In the genomic region with DNA sequence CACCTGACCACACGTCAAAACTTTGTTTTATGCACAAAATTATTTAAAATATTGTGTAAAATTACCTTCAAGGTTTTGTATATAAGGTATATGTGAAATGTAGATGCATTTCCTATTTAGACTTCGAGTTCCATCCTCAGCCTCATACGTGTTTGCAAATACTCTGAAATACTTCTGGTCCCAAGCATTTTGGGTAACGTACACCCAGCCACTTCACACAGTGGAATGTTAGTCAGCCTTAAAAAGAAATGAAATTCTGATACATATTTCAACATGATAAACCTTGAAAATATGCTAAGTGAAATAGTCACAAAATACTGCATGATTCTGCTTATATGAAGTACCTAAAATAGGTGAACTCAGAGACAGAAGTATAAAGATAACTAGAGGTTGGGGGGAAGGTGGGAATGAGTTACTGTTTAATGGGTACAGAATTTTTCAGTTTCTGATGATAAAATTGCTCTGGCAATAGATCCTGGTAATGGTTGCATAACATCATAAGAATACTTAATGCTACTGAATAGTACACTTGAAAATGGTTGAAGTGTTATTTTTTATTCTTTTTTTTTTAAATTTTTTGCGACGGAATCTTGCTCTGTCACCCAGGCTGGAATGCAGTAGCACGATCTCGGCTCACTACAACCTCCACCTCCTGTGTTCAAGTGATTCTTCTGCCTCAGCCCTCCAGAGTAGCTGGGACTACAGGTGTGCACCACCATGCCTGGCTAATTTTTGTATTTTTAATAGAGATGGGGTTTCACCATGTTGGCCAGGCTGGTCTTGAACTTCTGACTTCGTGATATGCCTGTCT, we compare ENCODE assay signal across 1 cellular context.
TF ChIP-seq lines count a peak whose summit lies in the region.

No MANE protein-coding gene starts in this region.

TF ChIP-seq in HepG2, 621 proteins besides CTCF, POLR2A, EP300 and RAD21:
- TF ChIP-seq POLR2AphosphoS5 (IDR thresholded peaks at IDR 0.05; ENCODE audit: low read depth, low read length) (0 out of 2 replicates have a peak, but pooled peaks have one; percentile 28), POLR2AphosphoS2 (IDR thresholded peaks at IDR 0.05; ENCODE audit: low read depth, low read length) (peak; percentile 40), HHEX (CRISPR knock-in tag; IDR thresholded peaks at IDR 0.05) (no peak)
